Comparison of ENCODE assay signal across 20 cellular contexts in genomic region chr1:170864784-170865538, GRCh38.
A peak's percentile ranks its signal among the peaks of the same experiment; 100 is the strongest.
DNase-seq lines count a peak whose midpoint lies in the region; ATAC-seq and TF ChIP-seq lines count a peak whose summit lies in the region.
"Had no signal": no experiment of that assay in that cellular context is flagged by ENCODE, and none has a peak within 500 bp of the region (broad histone marks: within the 10 kb centered on the region; RNA-seq: fewer than 3 reads in every experiment).

No MANE protein-coding gene starts in this region.

- intact Hi-C loops in heart left ventricle (cut with DNase I): loop anchor here in 1 of 10 donors (10.0 kb wide), 1 partner anchor 170 kb away; no protein-coding TSS in a partner anchor
- intact Hi-C loops in upper lobe of right lung (cut with DNase I): no loop called here

- DNase-seq in NCI-H2107 treated with DMSO at 0.1 percent for 48 hours (lab: John Stamatoyannopoulos, UW; ENCODE audit: unreplicated experiment) (peak; percentile 18), NCI-H2107 (lab: John Stamatoyannopoulos, UW) (no peak), NCI-H1930 (lab: John Stamatoyannopoulos, UW) (peak; percentile 32 to 34), heart left ventricle (no peak), dedifferentiated amniotic fluid mesenchymal stem cell (ENCODE audit: extremely low spot score) (no peak), HCEC 1CT (no peak), upper lobe of right lung (no peak)
- DNase-seq: activated CD4-positive, alpha-beta T cell treated with anti-CD3 and anti-CD28 coated beads, Interleukin-2, amount 50 U/mL, for 4 hours; activated naive CD4-positive, alpha-beta T cell treated with anti-CD3 and anti-CD28 coated beads, Interleukin-2, amount 10 ng/mL, durations not matched to agents 7 days and 5 days; activated T-cell treated with anti-CD3 and anti-CD28 coated beads, Interleukin-2, amount 50 U/mL, for 4 hours; foreskin melanocyte; GDM1; left cardiac atrium; NCI-H1694; NCI-H446 treated with DMSO at 0.1 percent for 48 hours; nucleus accumbens; stimulated activated CD4-positive, alpha-beta T cell treated with anti-CD3 and anti-CD28 coated beads, Interleukin-4, amount 100 ng/mL, for 1 hour; T-cell had no signal

- H3K36me3 ChIP-seq in heart left ventricle (no peaks in the 10 kb centered on the region), subcutaneous abdominal adipose tissue (ENCODE audit: control insufficient read depth in 5 of 5, insufficient read depth in 5 of 5, low read length in 5 of 5) (no peaks in the 10 kb centered on the region), upper lobe of right lung (no peaks in the 10 kb centered on the region)
- H3K36me3 ChIP-seq: BLaER1 had no signal

- no peaks in the 10 kb centered on the region for H3K9me3 ChIP-seq in heart left ventricle
- H3K9me3 ChIP-seq in subcutaneous abdominal adipose tissue (ENCODE audit: control insufficient read depth in 5 of 5, low read length in 5 of 5): no peaks in the 10 kb centered on the region
- no peaks in the 10 kb centered on the region for H3K9me3 ChIP-seq in upper lobe of right lung
- H3K9me3 ChIP-seq: BLaER1 had no signal

- no peak for TF ChIP-seq POLR2A in heart left ventricle (IDR thresholded peaks at IDR 0.05)

- no peak overlapping the region for H3K9ac ChIP-seq in subcutaneous abdominal adipose tissue (ENCODE audit: low read length in 5 of 5)
- H3K9ac ChIP-seq: BLaER1 had no signal

- TF ChIP-seq CTCF in heart left ventricle (IDR thresholded peaks at IDR 0.05): no peak
- TF ChIP-seq CTCF in upper lobe of right lung (IDR thresholded peaks at IDR 0.05): no peak

- H3K27me3 ChIP-seq in heart left ventricle (no peaks in the 10 kb centered on the region), subcutaneous abdominal adipose tissue (ENCODE audit: control insufficient read depth in 5 of 5, insufficient read depth in 4 of 5, low read length in 5 of 5) (no peaks in the 10 kb centered on the region), upper lobe of right lung (no peaks in the 10 kb centered on the region)
- H3K27me3 ChIP-seq: BLaER1 had no signal

- H3K4me3 ChIP-seq in heart left ventricle (no peak overlapping the region), subcutaneous abdominal adipose tissue (ENCODE audit: low read depth in 1 of 5, low read length in 5 of 5) (no peak overlapping the region), upper lobe of right lung (no peak overlapping the region)
- H3K4me3 ChIP-seq: BLaER1 had no signal

- ATAC-seq in heart left ventricle (peak in 3 of 4 donors; percentile 31 to 53 (median 45)), upper lobe of right lung (no peak)
- ATAC-seq: activated T-cell treated with anti-CD3 and anti-CD28 coated beads, Interleukin-2, amount 50 U/mL, for 4 hours; T-cell had no signal

- WGBS in heart left ventricle, 4 donors: 70 to 89% (median 82%) methylated on average over 2 of the region's 2 CpGs

- H3K4me1 ChIP-seq in heart left ventricle (peaks cover 0 to 30% (median 3%) of the 10 kb centered on the region in 12 donors), subcutaneous abdominal adipose tissue (ENCODE audit: control insufficient read depth in 5 of 5, insufficient read depth in 5 of 5, low read length in 5 of 5) (peaks cover 0 to 14% (median 4%) of the 10 kb centered on the region in 5 donors), upper lobe of right lung (peaks cover 3% of the 10 kb centered on the region)
- H3K4me1 ChIP-seq: BLaER1 had no signal

- H3K27ac ChIP-seq in heart left ventricle: peak overlapping the region in 6 of 12 donors; percentile 19 to 52 (median 28)
- peak overlapping the region; percentile 42 for H3K27ac ChIP-seq in subcutaneous abdominal adipose tissue (ENCODE audit: low read depth, low read length)
- no peak overlapping the region for H3K27ac ChIP-seq in upper lobe of right lung
- H3K27ac ChIP-seq: BLaER1 had no signal

Comparison
In these comparisons a context has a peak if more than half of its experiments do, and no peak if none do; other contexts are left out.
1. DNase-seq: peak in NCI-H2107 treated with DMSO at 0.1 percent for 48 hours (single experiment) and NCI-H1930 (2 of 2); none in NCI-H2107 (single experiment), heart left ventricle (0 of 5), dedifferentiated amniotic fluid mesenchymal stem cell (single experiment), HCEC 1CT (single experiment) and upper lobe of right lung (single experiment).